ENCODE assay signal across 1 cellular context in genomic region chr9:93566408-93567270, GRCh38.
TF ChIP-seq lines count a peak whose summit lies in the region.

No MANE protein-coding gene starts in this region.

TF ChIP-seq in HepG2, 621 proteins besides CTCF, POLR2A, EP300 and RAD21 (continued from another document and continues in another):
- no peak for TF ChIP-seq ZNF660 (CRISPR knock-in tag; IDR thresholded peaks at IDR 0.05; ENCODE audit: borderline replicate concordance, low read depth)
- no peak; the same call in 1 of the 2 replicates for TF ChIP-seq HMG20A (CRISPR knock-in tag; IDR thresholded peaks at IDR 0.05; ENCODE audit: borderline replicate concordance)
- TF ChIP-seq ZNF687 (CRISPR knock-in tag; IDR thresholded peaks at IDR 0.05), result peak; percentile 92
- peak; percentile 89 for TF ChIP-seq ZNF451 (CRISPR knock-in tag; IDR thresholded peaks at IDR 0.05)
- TF ChIP-seq GATAD1 (CRISPR knock-in tag; IDR thresholded peaks at IDR 0.05), result peak; percentile 74; the same call in 1 of the 2 replicates
- TF ChIP-seq ZSCAN5A (CRISPR knock-in tag; IDR thresholded peaks at IDR 0.05; ENCODE audit: borderline replicate concordance), result 0 out of 2 replicates have a peak, but pooled peaks have one; percentile 56
- peak; percentile 76 for TF ChIP-seq ZNF317 (CRISPR knock-in tag; IDR thresholded peaks at IDR 0.05)
- peak; percentile 40; the same call in 1 of the 2 replicates for TF ChIP-seq KMT2A (CRISPR knock-in tag; IDR thresholded peaks at IDR 0.05)
- peak; percentile 75 for TF ChIP-seq MYPOP (CRISPR knock-in tag; IDR thresholded peaks at IDR 0.05)
- no peak for TF ChIP-seq ZNF138 (CRISPR knock-in tag; IDR thresholded peaks at IDR 0.05; ENCODE audit: low read depth)
- TF ChIP-seq ZBTB14 (CRISPR knock-in tag; IDR thresholded peaks at IDR 0.05), result peak; percentile 63
- peak; percentile 76 for TF ChIP-seq TARDBP (CRISPR knock-in tag; IDR thresholded peaks at IDR 0.05)
- TF ChIP-seq ZNF253 (CRISPR knock-in tag; IDR thresholded peaks at IDR 0.05; ENCODE audit: borderline replicate concordance), result 0 out of 2 replicates have a peak, but pooled peaks have one; percentile 55
- TF ChIP-seq ELK4 (CRISPR knock-in tag; IDR thresholded peaks at IDR 0.05; ENCODE audit: borderline replicate concordance), result 0 out of 2 replicates have a peak, but pooled peaks have one; percentile 17
- TF ChIP-seq MBD4 (IDR thresholded peaks at IDR 0.05; ENCODE audit: borderline replicate concordance, low read length), result no peak
- 0 out of 2 replicates have a peak, but pooled peaks have one; percentile 48 for TF ChIP-seq RXRB (CRISPR knock-in tag; IDR thresholded peaks at IDR 0.05; ENCODE audit: borderline replicate concordance)
- peak; percentile 93 for TF ChIP-seq SPEN (CRISPR knock-in tag; IDR thresholded peaks at IDR 0.05; ENCODE audit: low read depth)
- no peak for TF ChIP-seq SSRP1 (CRISPR knock-in tag; IDR thresholded peaks at IDR 0.05)
- TF ChIP-seq SIN3A (IDR thresholded peaks at IDR 0.05; ENCODE audit: borderline replicate concordance, low read depth, low read length), result no peak
- 0 out of 2 replicates have a peak, but pooled peaks have one; percentile 15 for TF ChIP-seq ZNF878 (CRISPR knock-in tag; IDR thresholded peaks at IDR 0.05)
- no peak for TF ChIP-seq ZNF646 (CRISPR knock-in tag; IDR thresholded peaks at IDR 0.05)
- no peak for TF ChIP-seq SIX4 (CRISPR knock-in tag; IDR thresholded peaks at IDR 0.05)
- TF ChIP-seq ZFP91 (CRISPR knock-in tag; IDR thresholded peaks at IDR 0.05; ENCODE audit: borderline replicate concordance), result peak; percentile 73
- TF ChIP-seq ZNF224 (CRISPR knock-in tag; IDR thresholded peaks at IDR 0.05), result 0 out of 2 replicates have a peak, but pooled peaks have one; percentile 75
- peak; percentile 69; the same call in 1 of the 2 replicates for TF ChIP-seq HOXA3 (CRISPR knock-in tag; IDR thresholded peaks at IDR 0.05)
- TF ChIP-seq TAF1 (CRISPR knock-in tag; IDR thresholded peaks at IDR 0.05), result peak; percentile 81
- TF ChIP-seq ARID4A (CRISPR knock-in tag; IDR thresholded peaks at IDR 0.05; ENCODE audit: borderline replicate concordance), result peak; percentile 84
- TF ChIP-seq CBX2 (IDR thresholded peaks at IDR 0.05; ENCODE audit: low read depth, low read length), result no peak
- no peak for TF ChIP-seq CBX2 (CRISPR knock-in tag; IDR thresholded peaks at IDR 0.05; ENCODE audit: low read depth)
- TF ChIP-seq ZNF292 (CRISPR knock-in tag; IDR thresholded peaks at IDR 0.05; ENCODE audit: borderline replicate concordance, low read depth), result no peak
- TF ChIP-seq ZNF639 (CRISPR knock-in tag; conservative IDR thresholded peaks at IDR 0.05), result 0 out of 2 replicates have a peak, but pooled peaks have one; percentile 17
- no peak for TF ChIP-seq MBNL3 (CRISPR knock-in tag; conservative IDR thresholded peaks at IDR 0.05)
- TF ChIP-seq CHD4 (IDR thresholded peaks at IDR 0.05; ENCODE audit: borderline replicate concordance, low read length), result no peak
